8 cellular contexts compared by ENCODE assay signal in the genomic region with DNA sequence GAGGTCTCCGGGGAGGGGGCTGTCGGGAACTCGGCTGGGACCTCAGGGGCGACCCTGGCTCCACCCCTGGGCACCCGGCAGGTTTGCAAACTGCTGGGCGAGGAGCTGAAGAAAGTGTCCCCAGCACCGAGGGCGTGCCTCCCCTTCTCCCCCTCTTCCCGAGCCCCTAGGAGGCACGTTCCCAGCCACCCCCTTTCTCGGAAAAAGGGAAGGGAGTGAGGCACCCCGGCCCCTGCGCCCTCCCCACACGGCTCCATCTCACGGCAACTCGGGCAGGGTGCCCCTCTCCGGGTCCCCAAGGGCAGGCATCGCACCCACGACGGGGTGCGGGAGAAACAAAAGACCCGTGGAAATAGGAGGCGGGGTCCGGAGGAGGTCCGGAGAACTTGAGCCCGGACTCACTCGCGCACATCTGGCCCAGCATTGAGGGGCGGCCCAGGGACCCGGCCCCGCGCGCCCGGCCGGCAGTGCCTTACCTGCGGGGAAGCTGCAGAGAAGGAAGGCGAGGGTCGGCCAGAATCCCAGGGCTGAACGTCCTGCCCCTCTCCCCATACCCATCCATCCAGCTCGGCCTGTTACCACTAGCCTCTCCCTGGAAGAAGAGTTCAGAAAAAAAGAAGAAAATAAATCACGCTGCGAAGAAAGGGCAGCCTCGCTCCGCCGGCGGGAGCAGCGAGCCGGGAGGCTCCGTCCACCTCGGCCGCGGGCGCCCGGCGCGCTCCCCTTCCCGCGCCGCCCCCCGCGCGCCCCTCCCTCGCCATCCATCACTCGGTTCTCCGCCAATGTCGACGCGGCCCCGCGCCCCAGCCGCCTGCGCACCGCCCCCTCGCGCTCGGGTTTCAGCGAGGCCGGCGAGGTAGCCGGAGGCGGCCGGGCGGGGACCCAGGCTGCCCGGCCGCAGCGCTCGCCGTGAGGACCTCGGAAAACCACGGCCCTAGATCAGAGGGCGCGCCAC. TPM values are rescaled to one million over a fixed set of nuclear protein-coding genes. Genes with fewer than 3 reads are reported as not detected.
A peak's percentile ranks its signal among the peaks of the same experiment; 100 is the strongest.
DNase-seq lines count a peak whose midpoint lies in the region; ATAC-seq and TF ChIP-seq lines count a peak whose summit lies in the region.

No MANE protein-coding gene starts in this region.

- no peak overlapping the region for H3K27ac ChIP-seq in AG04450 (ENCODE audit: low read depth, low read length)
- no peak overlapping the region for H3K27ac ChIP-seq in naive thymus-derived CD4-positive, alpha-beta T cell (ENCODE audit: low read depth, low read length)

- no peak for DNase-seq in AG04450 (ENCODE audit: low read depth, low spot score)
- DNase-seq in HEK293T (ENCODE audit: extremely low spot score) = peak; percentile 87
- no peak for DNase-seq in T-helper 17 cell
- peak; percentile 64 for DNase-seq in fibroblast of pulmonary artery (ENCODE audit: low read depth)
- no peak for DNase-seq in naive thymus-derived CD4-positive, alpha-beta T cell
- DNase-seq in NCI-H1694 treated with DMSO at 0.1 percent for 48 hours (lab: John Stamatoyannopoulos, UW) = no peak
- no peak for DNase-seq in medulla oblongata (ENCODE audit: extremely low spot score)

- H3K4me1 Mint-ChIP-seq in T-helper 17 cell = peaks cover 14% of the 10 kb centered on the region
- H3K4me1 Mint-ChIP-seq in naive thymus-derived CD4-positive, alpha-beta T cell = peaks cover 7 to 20% (median 15%) of the 10 kb centered on the region in 7 donors

- H3K9me3 ChIP-seq in AG04450 (ENCODE audit: control insufficient read depth, insufficient read depth, low read length) = no peaks in the 10 kb centered on the region; the same call in 1 of the 2 replicates
- no peaks in the 10 kb centered on the region for H3K9me3 ChIP-seq in T-helper 17 cell (ENCODE audit: control insufficient read depth, low read length, poor library complexity, severe bottlenecking)
- H3K9me3 ChIP-seq in naive thymus-derived CD4-positive, alpha-beta T cell (ENCODE audit: control insufficient read depth in 2 of 3, low read length in 3 of 3) = no peaks in the 10 kb centered on the region

- H3K4me1 ChIP-seq in naive thymus-derived CD4-positive, alpha-beta T cell (ENCODE audit: control insufficient read depth in 2 of 2, insufficient read depth in 2 of 2, low read length in 2 of 2) = no peaks in the 10 kb centered on the region

- H3K36me3 ChIP-seq in naive thymus-derived CD4-positive, alpha-beta T cell (ENCODE audit: control insufficient read depth in 2 of 3, insufficient read depth in 3 of 3, low read length in 3 of 3) = no peaks in the 10 kb centered on the region

- H3K4me3 Mint-ChIP-seq in T-helper 17 cell = peak overlapping the region; percentile 88
- H3K4me3 Mint-ChIP-seq in naive thymus-derived CD4-positive, alpha-beta T cell = peak overlapping the region in 9 of 10 donors; percentile 20 to 86 (median 67)

- H3K36me3 Mint-ChIP-seq in T-helper 17 cell (ENCODE audit: low read depth) = peaks cover 3% of the 10 kb centered on the region
- H3K36me3 Mint-ChIP-seq in naive thymus-derived CD4-positive, alpha-beta T cell = no peaks in the 10 kb centered on the region

- TF ChIP-seq CTCF in AG04450 (IDR thresholded peaks at IDR 0.05; ENCODE audit: low read depth, low read length) = no peak
- TF ChIP-seq CTCF in fibroblast of pulmonary artery (IDR thresholded peaks at IDR 0.05; ENCODE audit: low read length, missing control alignments) = no peak

- peak overlapping the region; percentile 66 for H3K4me3 ChIP-seq in AG04450 (ENCODE audit: low read depth, low read length)
- H3K4me3 ChIP-seq in fibroblast of pulmonary artery (replicated peaks; ENCODE audit: low read depth, low read length) = peak overlapping the region; percentile 71
- no peak overlapping the region for H3K4me3 ChIP-seq in naive thymus-derived CD4-positive, alpha-beta T cell (ENCODE audit: low read length)

- intact Hi-C loops in naive thymus-derived CD4-positive, alpha-beta T cell (cut with micrococcal nuclease) = no loop called here

- CTCF ChIA-PET in AG04450 (lab: Charles Lee) (interaction anchor here (1.2 to 2.5 kb wide), 3 partner anchors 14 to 1047 kb away, joined by 4 to 18 read pairs (median 6); no protein-coding TSS in a partner anchor), HEK293T (lab: Yijun Ruan, JAX) (interaction anchor here (1.0 to 2.4 kb wide), 5 partner anchors 15 to 1047 kb away, joined by 3 to 13 read pairs (median 5); no protein-coding TSS in a partner anchor)
- CTCF ChIA-PET in naive thymus-derived CD4-positive, alpha-beta T cell (lab: Charles Lee) = no interaction called here

- POLR2A ChIA-PET in AG04450 (lab: Yijun Ruan, JAX) (no interaction called here), HEK293T (lab: Yijun Ruan, JAX) (interaction anchor here (0.9 to 3.5 kb wide), 6 partner anchors 11 to 47 kb away, joined by 3 to 12 read pairs (median 3); no protein-coding TSS in a partner anchor)
- POLR2A ChIA-PET in naive thymus-derived CD4-positive, alpha-beta T cell (lab: Charles Lee) = no interaction called here

- no peak overlapping the region for H3K27ac Mint-ChIP-seq in T-helper 17 cell
- no peak overlapping the region for H3K27ac Mint-ChIP-seq in naive thymus-derived CD4-positive, alpha-beta T cell

- H3K27me3 Mint-ChIP-seq in T-helper 17 cell = peaks cover 80% of the 10 kb centered on the region
- peaks cover 54 to 73% (median 57%) of the 10 kb centered on the region in 5 donors for H3K27me3 Mint-ChIP-seq in naive thymus-derived CD4-positive, alpha-beta T cell

- peaks cover 0 to 1% (median 0%) of the 10 kb centered on the region in 11 donors for H3K9me3 Mint-ChIP-seq in naive thymus-derived CD4-positive, alpha-beta T cell

- ATAC-seq in T-helper 17 cell (no peak), GM21515 (IDR thresholded peaks at IDR 0.05; ENCODE audit: unreplicated experiment) (no peak)
- ATAC-seq in naive thymus-derived CD4-positive, alpha-beta T cell = peak; percentile 34

- H3K27me3 ChIP-seq in AG04450 (ENCODE audit: control insufficient read depth, insufficient read depth, low read length) = peaks cover 42% of the 10 kb centered on the region
- H3K27me3 ChIP-seq in naive thymus-derived CD4-positive, alpha-beta T cell (ENCODE audit: control insufficient read depth in 2 of 2, insufficient read depth in 2 of 2, low read length in 2 of 2) = peaks cover 0 to 6% of the 10 kb centered on the region in 2 donors

TF ChIP-seq in HEK293T, 16 proteins besides CTCF, POLR2A, EP300 and RAD21:
- TF ChIP-seq FOXA1 (IDR thresholded peaks at IDR 0.05) (no peak), L3MBTL2 (conservative IDR thresholded peaks at IDR 0.05) (peak; percentile 37; the same call in 1 of the 2 replicates), ZNF384 (IDR thresholded peaks at IDR 0.05) (no peak), ELF4 (IDR thresholded peaks at IDR 0.05) (no peak), HDGF (IDR thresholded peaks at IDR 0.05; ENCODE audit: borderline replicate concordance) (no peak), TARDBP (IDR thresholded peaks at IDR 0.05) (no peak), FOXK2 (IDR thresholded peaks at IDR 0.05) (no peak), SP1 (IDR thresholded peaks at IDR 0.05) (no peak), SUZ12 (IDR thresholded peaks at IDR 0.05) (no peak), LEF1 (IDR thresholded peaks at IDR 0.05; ENCODE audit: borderline replicate concordance) (no peak), FOXM1 (IDR thresholded peaks at IDR 0.05; ENCODE audit: borderline replicate concordance) (peak; percentile 26; the same call in 1 of the 2 replicates), CTBP1 (IDR thresholded peaks at IDR 0.05; ENCODE audit: borderline replicate concordance) (no peak), BHLHE40 (IDR thresholded peaks at IDR 0.05; ENCODE audit: borderline replicate concordance) (no peak), ARNT (IDR thresholded peaks at IDR 0.05) (0 out of 2 replicates have a peak, but pooled peaks have one; percentile 4), NFRKB (IDR thresholded peaks at IDR 0.05) (no peak)
- TF ChIP-seq, protein P1, sequence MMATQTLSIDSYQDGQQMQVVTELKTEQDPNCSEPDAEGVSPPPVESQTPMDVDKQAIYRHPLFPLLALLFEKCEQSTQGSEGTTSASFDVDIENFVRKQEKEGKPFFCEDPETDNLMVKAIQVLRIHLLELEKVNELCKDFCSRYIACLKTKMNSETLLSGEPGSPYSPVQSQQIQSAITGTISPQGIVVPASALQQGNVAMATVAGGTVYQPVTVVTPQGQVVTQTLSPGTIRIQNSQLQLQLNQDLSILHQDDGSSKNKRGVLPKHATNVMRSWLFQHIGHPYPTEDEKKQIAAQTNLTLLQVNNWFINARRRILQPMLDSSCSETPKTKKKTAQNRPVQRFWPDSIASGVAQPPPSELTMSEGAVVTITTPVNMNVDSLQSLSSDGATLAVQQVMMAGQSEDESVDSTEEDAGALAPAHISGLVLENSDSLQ (IDR thresholded peaks at IDR 0.05) = peak; percentile 81

RNA-seq across cellular contexts. Expression of a gene that starts 16.3 kb away (rescaled TPM):
- 0.17 and 0.36 TPM in 2 replicates for polyA plus RNA-seq in AG04450 (2011; rRNA removed)
- polyA minus RNA-seq in AG04450 (2011; rRNA and poly(A)+ RNA removed) = 0.13 and 0.18 TPM in 2 replicates
- not detected for total RNA-seq in T-helper 17 cell
- total RNA-seq in naive thymus-derived CD4-positive, alpha-beta T cell = 1 to 10 TPM in 1 of 5 experiments, not detected in 4; 1.1 TPM
- not detected for polyA plus RNA-seq in naive thymus-derived CD4-positive, alpha-beta T cell

Comparison
In these comparisons a context has a peak if more than half of its experiments do, and no peak if none do; other contexts are left out.
1. DNase-seq: peak in HEK293T (single experiment) and fibroblast of pulmonary artery (single experiment); none in AG04450 (single experiment), T-helper 17 cell (0 of 3), naive thymus-derived CD4-positive, alpha-beta T cell (0 of 9), NCI-H1694 treated with DMSO at 0.1 percent for 48 hours (single experiment) and medulla oblongata (single experiment).